Comparison of ENCODE assay signal across 23 cellular contexts in the genomic region with DNA sequence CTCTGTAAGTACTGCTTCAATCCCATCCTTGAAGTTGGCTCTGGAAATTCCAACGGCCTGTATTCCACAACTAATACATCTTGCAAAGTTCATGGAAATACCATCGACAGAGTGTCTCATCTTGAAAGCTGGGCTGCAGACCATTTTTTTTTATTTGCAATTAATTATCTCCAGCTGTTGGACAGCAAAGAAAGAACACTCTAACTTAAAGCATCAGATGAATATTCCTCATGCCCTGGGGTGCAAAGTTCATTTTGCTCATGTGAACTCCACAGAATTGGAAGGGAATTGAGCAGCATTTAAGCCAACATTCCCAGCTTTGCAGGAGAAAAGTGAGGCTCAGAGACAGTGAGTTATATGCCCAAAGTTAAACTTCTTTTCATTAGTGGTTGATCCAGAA.
"Had no signal": no experiment of that assay in that cellular context is flagged by ENCODE, and none has a peak within 500 bp of the region (broad histone marks: within the 10 kb centered on the region; RNA-seq: fewer than 3 reads in every experiment).

No MANE protein-coding gene starts in this region.

- H3K9ac ChIP-seq: parathyroid adenoma had no signal

- ATAC-seq: activated CD8-positive, alpha-beta memory T cell treated with anti-CD3 and anti-CD28 coated beads, Interleukin-2, amount 10 ng/mL, durations not matched to agents 7 days and 5 days; esophagus mucosa; naive thymus-derived CD8-positive, alpha-beta T cell; T-helper 17 cell had no signal

- H2AFZ ChIP-seq: parathyroid adenoma had no signal

- H3K4me1 Mint-ChIP-seq: activated CD8-positive, alpha-beta memory T cell treated with anti-CD3 and anti-CD28 coated beads, Interleukin-2, amount 10 ng/mL, durations not matched to agents 7 days and 5 days; central memory CD8-positive, alpha-beta T cell; memory B cell; naive thymus-derived CD8-positive, alpha-beta T cell; stimulated activated naive B cell treated with anti-CD40 and anti-IgM and Interleukin-4, amounts not matched to agents 10 μg/mL and 1 μg/mL and 100 μg/mL, for 72 hours; T-helper 17 cell had no signal

- H3K27ac Mint-ChIP-seq: activated CD8-positive, alpha-beta memory T cell treated with anti-CD3 and anti-CD28 coated beads, Interleukin-2, amount 10 ng/mL, durations not matched to agents 7 days and 5 days; activated naive CD8-positive, alpha-beta T cell; activated T-cell treated with anti-CD3 and anti-CD28 coated beads, Interleukin-2, amount 50 U/mL, for 24 hours; memory B cell; naive thymus-derived CD8-positive, alpha-beta T cell; stimulated activated naive B cell treated with anti-CD40 and anti-IgM and Interleukin-4, amounts not matched to agents 10 μg/mL and 1 μg/mL and 100 μg/mL, for 72 hours; T-helper 17 cell had no signal

- H3K4me3 ChIP-seq: coronary artery, gastroesophageal sphincter, left ventricle myocardium inferior, skin epidermis, transverse colon had no signal

- DNase-seq: activated CD4-positive, alpha-beta T cell treated with anti-CD3 and anti-CD28 coated beads, Interleukin-2, amount 50 U/mL, for 48 hours; activated CD8-positive, alpha-beta memory T cell treated with anti-CD3 and anti-CD28 coated beads, Interleukin-2, amount 10 ng/mL, durations not matched to agents 7 days and 5 days; activated gamma-delta T cell; activated T-cell treated with anti-CD3 and anti-CD28 coated beads, Interleukin-2, amount 50 U/mL, for 24 hours; amygdala; islet precursor cell; left ventricle myocardium inferior; naive thymus-derived CD8-positive, alpha-beta T cell; stimulated activated CD4-positive, alpha-beta T cell treated with anti-CD3 and anti-CD28 coated beads, Interleukin-15, amount 100 ng/mL, for 24 hours; stimulated activated CD4-positive, alpha-beta T cell treated with anti-CD3 and anti-CD28 coated beads, Interleukin-4, amount 100 ng/mL, for 1 hour; stimulated activated naive B cell treated with anti-CD40 and anti-IgM and Interleukin-4, amounts not matched to agents 10 μg/mL and 1 μg/mL and 100 μg/mL, for 72 hours; T-helper 17 cell; transverse colon; WERI-Rb-1 had no signal

- H3K36me3 ChIP-seq: brain microvascular endothelial cell, gastroesophageal sphincter, left ventricle myocardium inferior, transverse colon, WERI-Rb-1 had no signal

- H3K9me3 ChIP-seq: gastroesophageal sphincter, left ventricle myocardium inferior had no signal

- H3K27me3 ChIP-seq: brain microvascular endothelial cell, gastroesophageal sphincter, transverse colon had no signal

- H3K27ac ChIP-seq: brain microvascular endothelial cell, coronary artery, gastroesophageal sphincter, left ventricle myocardium inferior, parathyroid adenoma, transverse colon, WERI-Rb-1 had no signal

- H3K27me3 Mint-ChIP-seq: activated CD8-positive, alpha-beta memory T cell treated with anti-CD3 and anti-CD28 coated beads, Interleukin-2, amount 10 ng/mL, durations not matched to agents 7 days and 5 days; activated naive CD8-positive, alpha-beta T cell; activated T-cell treated with anti-CD3 and anti-CD28 coated beads, Interleukin-2, amount 50 U/mL, for 24 hours; central memory CD8-positive, alpha-beta T cell; memory B cell; stimulated activated naive B cell treated with anti-CD40 and anti-IgM and Interleukin-4, amounts not matched to agents 10 μg/mL and 1 μg/mL and 100 μg/mL, for 72 hours; T-helper 17 cell had no signal

- H3K9me3 Mint-ChIP-seq: activated T-cell treated with anti-CD3 and anti-CD28 coated beads, Interleukin-2, amount 50 U/mL, for 24 hours; naive thymus-derived CD8-positive, alpha-beta T cell had no signal

- H3K4me3 Mint-ChIP-seq: activated CD8-positive, alpha-beta memory T cell treated with anti-CD3 and anti-CD28 coated beads, Interleukin-2, amount 10 ng/mL, durations not matched to agents 7 days and 5 days; activated naive CD8-positive, alpha-beta T cell; activated T-cell treated with anti-CD3 and anti-CD28 coated beads, Interleukin-2, amount 50 U/mL, for 24 hours; central memory CD8-positive, alpha-beta T cell; memory B cell; naive thymus-derived CD8-positive, alpha-beta T cell; stimulated activated naive B cell treated with anti-CD40 and anti-IgM and Interleukin-4, amounts not matched to agents 10 μg/mL and 1 μg/mL and 100 μg/mL, for 72 hours; T-helper 17 cell had no signal

- H3K4me1 ChIP-seq: gastroesophageal sphincter, left ventricle myocardium inferior, parathyroid adenoma, transverse colon had no signal

- H3K36me3 Mint-ChIP-seq: activated CD8-positive, alpha-beta memory T cell treated with anti-CD3 and anti-CD28 coated beads, Interleukin-2, amount 10 ng/mL, durations not matched to agents 7 days and 5 days; activated naive CD8-positive, alpha-beta T cell; memory B cell; naive thymus-derived CD8-positive, alpha-beta T cell; stimulated activated naive B cell treated with anti-CD40 and anti-IgM and Interleukin-4, amounts not matched to agents 10 μg/mL and 1 μg/mL and 100 μg/mL, for 72 hours had no signal
